In the genomic region with DNA sequence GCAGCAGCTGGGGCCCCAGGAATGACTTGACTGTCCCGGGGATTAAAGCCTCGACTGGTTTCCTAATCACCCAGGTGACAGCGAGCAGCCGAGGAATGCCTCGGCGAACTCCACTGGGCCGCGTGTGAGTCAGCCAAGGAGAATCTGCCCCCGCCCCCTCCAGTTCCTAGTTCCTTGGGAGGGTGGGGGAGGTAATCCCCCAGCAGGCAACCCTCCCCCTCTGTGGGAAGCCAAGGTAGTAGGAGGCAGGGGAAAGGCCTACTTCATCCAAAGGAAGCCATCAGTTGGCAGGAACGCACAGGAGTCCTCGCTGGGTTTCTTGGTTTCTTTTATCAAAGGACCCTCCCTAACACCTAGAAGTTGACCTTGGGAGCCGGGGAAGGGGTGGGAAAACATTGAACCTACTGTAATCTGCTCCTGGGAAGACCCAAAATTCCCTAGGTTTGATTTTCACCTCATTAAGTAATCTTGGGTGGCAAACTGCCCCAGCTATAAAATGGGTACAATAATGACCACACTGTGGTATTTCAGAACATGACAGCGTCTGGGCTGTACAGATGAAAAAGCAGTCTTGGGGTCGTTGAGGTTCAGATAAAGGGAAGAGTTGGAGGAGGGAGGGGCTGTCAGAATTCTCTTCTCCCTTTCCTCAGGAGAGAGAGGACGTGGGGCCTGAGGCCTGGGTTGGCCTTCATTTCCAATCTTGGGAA, we compare ENCODE assay signal across 1 cellular context.
TF ChIP-seq lines count a peak whose summit lies in the region.

No MANE protein-coding gene starts in this region.

TF ChIP-seq in K562, 482 proteins besides CTCF, POLR2A, EP300 and RAD21 (continued from another document and continues in another):
- no peak for TF ChIP-seq ZNF398 (CRISPR knock-in tag; IDR thresholded peaks at IDR 0.05)
- no peak for TF ChIP-seq SNIP1 (IDR thresholded peaks at IDR 0.05; ENCODE audit: low read depth)
- no peak for TF ChIP-seq ZSCAN32 (CRISPR knock-in tag; IDR thresholded peaks at IDR 0.05)
- TF ChIP-seq SMARCC2 (IDR thresholded peaks at IDR 0.05; ENCODE audit: low read depth): 0 out of 2 replicates have a peak, but pooled peaks have one; percentile 63
- TF ChIP-seq MEF2A (IDR thresholded peaks at IDR 0.05; ENCODE audit: control insufficient read depth, low read depth, low read length): no peak
- no peak for TF ChIP-seq ID3 (CRISPR knock-in tag; IDR thresholded peaks at IDR 0.05)
- TF ChIP-seq ID3 (tag; IDR thresholded peaks at IDR 0.05): no peak
- TF ChIP-seq GTF2F1 (IDR thresholded peaks at IDR 0.05; ENCODE audit: low read depth, low read length): no peak
- TF ChIP-seq, protein P1, sequence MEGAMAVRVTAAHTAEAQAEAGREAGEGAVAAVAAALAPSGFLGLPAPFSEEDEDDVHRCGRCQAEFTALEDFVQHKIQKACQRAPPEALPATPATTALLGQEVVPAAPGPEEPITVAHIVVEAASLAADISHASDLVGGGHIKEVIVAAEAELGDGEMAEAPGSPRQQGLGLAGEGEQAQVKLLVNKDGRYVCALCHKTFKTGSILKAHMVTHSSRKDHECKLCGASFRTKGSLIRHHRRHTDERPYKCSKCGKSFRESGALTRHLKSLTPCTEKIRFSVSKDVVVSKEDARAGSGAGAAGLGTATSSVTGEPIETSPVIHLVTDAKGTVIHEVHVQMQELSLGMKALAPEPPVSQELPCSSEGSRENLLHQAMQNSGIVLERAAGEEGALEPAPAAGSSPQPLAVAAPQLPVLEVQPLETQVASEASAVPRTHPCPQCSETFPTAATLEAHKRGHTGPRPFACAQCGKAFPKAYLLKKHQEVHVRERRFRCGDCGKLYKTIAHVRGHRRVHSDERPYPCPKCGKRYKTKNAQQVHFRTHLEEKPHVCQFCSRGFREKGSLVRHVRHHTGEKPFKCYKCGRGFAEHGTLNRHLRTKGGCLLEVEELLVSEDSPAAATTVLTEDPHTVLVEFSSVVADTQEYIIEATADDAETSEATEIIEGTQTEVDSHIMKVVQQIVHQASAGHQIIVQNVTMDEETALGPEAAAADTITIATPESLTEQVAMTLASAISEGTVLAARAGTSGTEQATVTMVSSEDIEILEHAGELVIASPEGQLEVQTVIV (CRISPR knock-in tag; IDR thresholded peaks at IDR 0.05; ENCODE audit: borderline replicate concordance): no peak
- peak; percentile 9; the same call in 1 of the 2 replicates for TF ChIP-seq SOX6 (IDR thresholded peaks at IDR 0.05)
- 0 out of 2 replicates have a peak, but pooled peaks have one; percentile 26 for TF ChIP-seq CEBPB (tag; IDR thresholded peaks at IDR 0.05)
- no peak for TF ChIP-seq BRCA1 (IDR thresholded peaks at IDR 0.05)
- no peak for TF ChIP-seq BRCA1 (CRISPR knock-in tag; IDR thresholded peaks at IDR 0.05)
- no peak for TF ChIP-seq ZFP36 (IDR thresholded peaks at IDR 0.05; ENCODE audit: low read depth, low read length, partially characterized antibody)
- peak in 1 of 2 experiments; percentile 14; a peak in 1 of 4 replicates for TF ChIP-seq HDAC1 (IDR thresholded peaks at IDR 0.05)
- TF ChIP-seq ZNF561 (CRISPR knock-in tag; conservative IDR thresholded peaks at IDR 0.05): no peak
- TF ChIP-seq TCFL5 (CRISPR knock-in tag; conservative IDR thresholded peaks at IDR 0.05): no peak
- no peak for TF ChIP-seq IRF9 (tag; IDR thresholded peaks at IDR 0.05)
- no peak for TF ChIP-seq SRSF3 (IDR thresholded peaks at IDR 0.05; ENCODE audit: insufficient read depth, low read length)
- no peak for TF ChIP-seq CAMTA2 (CRISPR knock-in tag; conservative IDR thresholded peaks at IDR 0.05)
- no peak for TF ChIP-seq HNRNPL (IDR thresholded peaks at IDR 0.05; ENCODE audit: low read depth, low read length)
- 0 out of 2 replicates have a peak, but pooled peaks have one; percentile 22 for TF ChIP-seq PKNOX1 (IDR thresholded peaks at IDR 0.05)
- TF ChIP-seq TBL1XR1 (IDR thresholded peaks at IDR 0.05; ENCODE audit: low read length in 2 of 2): no peak
- TF ChIP-seq PCBP2 (IDR thresholded peaks at IDR 0.05; ENCODE audit: low read depth, low read length, poor library complexity, severe bottlenecking): no peak
- TF ChIP-seq HMGXB4 (CRISPR knock-in tag; IDR thresholded peaks at IDR 0.05): no peak
- TF ChIP-seq ADNP (tag; IDR thresholded peaks at IDR 0.05): 0 out of 2 replicates have a peak, but pooled peaks have one; percentile 27
- no peak for TF ChIP-seq MAFK (IDR thresholded peaks at IDR 0.05; ENCODE audit: low read length)
- peak; percentile 63; the same call in 1 of the 2 replicates for TF ChIP-seq SMARCE1 (IDR thresholded peaks at IDR 0.05)
- TF ChIP-seq POLR2AphosphoS2 (IDR thresholded peaks at IDR 0.05; ENCODE audit: low read length): no peak
- TF ChIP-seq ZNF23 (CRISPR knock-in tag; IDR thresholded peaks at IDR 0.05): no peak
- no peak for TF ChIP-seq CCAR2 (IDR thresholded peaks at IDR 0.05; ENCODE audit: low read depth, low read length)
- no peak for TF ChIP-seq ZNF24 (IDR thresholded peaks at IDR 0.05)
- TF ChIP-seq ZNF121 (CRISPR knock-in tag; conservative IDR thresholded peaks at IDR 0.05): no peak
- no peak for TF ChIP-seq ZNF165 (CRISPR knock-in tag; IDR thresholded peaks at IDR 0.05; ENCODE audit: borderline replicate concordance)
- TF ChIP-seq, protein P2, sequence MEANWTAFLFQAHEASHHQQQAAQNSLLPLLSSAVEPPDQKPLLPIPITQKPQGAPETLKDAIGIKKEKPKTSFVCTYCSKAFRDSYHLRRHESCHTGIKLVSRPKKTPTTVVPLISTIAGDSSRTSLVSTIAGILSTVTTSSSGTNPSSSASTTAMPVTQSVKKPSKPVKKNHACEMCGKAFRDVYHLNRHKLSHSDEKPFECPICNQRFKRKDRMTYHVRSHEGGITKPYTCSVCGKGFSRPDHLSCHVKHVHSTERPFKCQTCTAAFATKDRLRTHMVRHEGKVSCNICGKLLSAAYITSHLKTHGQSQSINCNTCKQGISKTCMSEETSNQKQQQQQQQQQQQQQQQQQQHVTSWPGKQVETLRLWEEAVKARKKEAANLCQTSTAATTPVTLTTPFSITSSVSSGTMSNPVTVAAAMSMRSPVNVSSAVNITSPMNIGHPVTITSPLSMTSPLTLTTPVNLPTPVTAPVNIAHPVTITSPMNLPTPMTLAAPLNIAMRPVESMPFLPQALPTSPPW (CRISPR knock-in tag; IDR thresholded peaks at IDR 0.05): peak; percentile 82
- TF ChIP-seq EHMT2 (IDR thresholded peaks at IDR 0.05): no peak
- TF ChIP-seq PREB (CRISPR knock-in tag; IDR thresholded peaks at IDR 0.05): no peak
- 0 out of 4 replicates have a peak, but pooled peaks of 1 of the 2 experiments have one; percentile 27 for TF ChIP-seq UBTF (IDR thresholded peaks at IDR 0.05; ENCODE audit: borderline replicate concordance in 1 of 2, low read depth in 2 of 2, low read length in 2 of 2)
- no peak for TF ChIP-seq SNRNP70 (optimal IDR thresholded peaks at IDR 0.05; ENCODE audit: low read depth, low read length)
- no peak for TF ChIP-seq TAF9B (IDR thresholded peaks at IDR 0.05; ENCODE audit: partially characterized antibody)
- TF ChIP-seq MYC (IDR thresholded peaks at IDR 0.05; ENCODE audit: low read depth, low read length): peak; percentile 46; the same call in 1 of the 2 replicates
- TF ChIP-seq MYC (CRISPR knock-in tag; IDR thresholded peaks at IDR 0.05; ENCODE audit: borderline replicate concordance, low read depth): no peak
- TF ChIP-seq NFE2 (IDR thresholded peaks at IDR 0.05; ENCODE audit: low read depth): 0 out of 2 replicates have a peak, but pooled peaks have one; percentile 13
- no peak for TF ChIP-seq IRF2 (CRISPR knock-in tag; IDR thresholded peaks at IDR 0.05)
- TF ChIP-seq ZNF551 (CRISPR knock-in tag; IDR thresholded peaks at IDR 0.05): no peak
- TF ChIP-seq KAT7 (CRISPR knock-in tag; IDR thresholded peaks at IDR 0.05; ENCODE audit: borderline replicate concordance): no peak
- no peak for TF ChIP-seq THRAP3 (IDR thresholded peaks at IDR 0.05; ENCODE audit: borderline replicate concordance)
- TF ChIP-seq FOSL1 (tag; conservative IDR thresholded peaks at IDR 0.05): peak; percentile 85
- no peak for TF ChIP-seq ZBTB12 (CRISPR knock-in tag; IDR thresholded peaks at IDR 0.05)
- peak; percentile 55; the same call in 1 of the 2 replicates for TF ChIP-seq ESRRA (IDR thresholded peaks at IDR 0.05; ENCODE audit: borderline replicate concordance, low read depth)
- TF ChIP-seq STAG1 (CRISPR knock-in tag; IDR thresholded peaks at IDR 0.05; ENCODE audit: borderline replicate concordance): no peak
- TF ChIP-seq TEAD4 (IDR thresholded peaks at IDR 0.05; ENCODE audit: low read length): peak; percentile 52; the same call in 1 of the 2 replicates
- no peak for TF ChIP-seq TEAD4 (CRISPR knock-in tag; IDR thresholded peaks at IDR 0.05; ENCODE audit: borderline replicate concordance)
